ENCODE assay signal across 1 cellular context in genomic region chr1:32032287-32032639, GRCh38.
TF ChIP-seq lines count a peak whose summit lies in the region.

No MANE protein-coding gene starts in this region.

TF ChIP-seq in GM23338, 12 proteins besides CTCF, POLR2A, EP300 and RAD21 (continued from another document):
- no peak for TF ChIP-seq ZNF462 (CRISPR knock-in tag; IDR thresholded peaks at IDR 0.05)
- no peak for TF ChIP-seq ZNF114 (CRISPR knock-in tag; IDR thresholded peaks at IDR 0.05)
- TF ChIP-seq EZH2phosphoT487 (IDR thresholded peaks at IDR 0.05; ENCODE audit: unreplicated experiment): no peak
- TF ChIP-seq JUNB (IDR thresholded peaks at IDR 0.05; ENCODE audit: unreplicated experiment): no peak
- no peak for TF ChIP-seq POLR2AphosphoS5 (IDR thresholded peaks at IDR 0.05; ENCODE audit: low read depth)
- TF ChIP-seq ETS1 (IDR thresholded peaks at IDR 0.05): no peak
- no peak for TF ChIP-seq NANOG (IDR thresholded peaks at IDR 0.05; ENCODE audit: borderline replicate concordance)
- no peak for TF ChIP-seq CREB1 (CRISPR knock-in tag; IDR thresholded peaks at IDR 0.05; ENCODE audit: low read depth)
- TF ChIP-seq EZH2 (IDR thresholded peaks at IDR 0.05; ENCODE audit: low read depth, unreplicated experiment): no peak
- no peak for TF ChIP-seq STAT1 (IDR thresholded peaks at IDR 0.05; ENCODE audit: unreplicated experiment)
- TF ChIP-seq REST (IDR thresholded peaks at IDR 0.05; ENCODE audit: unreplicated experiment): no peak
